ENCODE assay signal across 28 cellular contexts in the genomic region with DNA sequence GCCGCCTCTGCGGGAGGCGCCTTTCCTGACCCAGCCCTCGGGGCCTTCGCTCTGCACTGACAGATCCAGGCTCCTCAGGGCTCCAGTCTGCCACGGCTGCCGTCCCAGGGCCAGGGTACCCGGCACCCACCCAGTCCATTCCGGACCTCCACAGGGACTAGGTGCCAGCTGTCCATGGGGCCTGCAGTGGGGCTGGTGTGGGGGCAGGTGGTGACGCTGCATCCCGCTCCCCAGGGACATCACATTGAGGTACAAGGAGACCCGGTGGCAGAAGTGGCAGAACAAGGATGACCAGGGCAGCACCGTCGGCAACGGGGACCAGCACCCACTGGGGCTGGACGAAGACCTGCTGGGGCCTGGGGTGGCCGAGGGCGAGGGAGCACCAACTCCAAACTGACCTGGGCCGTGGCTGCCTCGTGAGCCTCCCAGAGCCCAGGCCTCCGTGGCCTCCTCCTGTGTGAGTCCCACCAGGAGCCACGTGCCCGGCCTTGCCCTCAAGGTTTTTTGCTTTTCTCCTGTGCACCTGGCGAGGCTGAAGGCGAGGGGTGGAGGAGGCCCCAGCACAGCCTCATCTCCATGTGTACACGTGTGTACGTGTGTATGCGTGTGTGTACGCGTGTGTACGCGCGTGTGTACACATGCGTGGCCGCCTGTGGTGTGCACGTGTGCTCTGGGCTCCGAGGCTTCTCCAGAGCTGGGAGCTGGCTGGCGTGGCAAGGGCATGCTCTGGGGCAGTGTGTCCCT. TPM values are rescaled to one million over a fixed set of nuclear protein-coding genes. Genes with fewer than 3 reads are reported as not detected.
"Had no signal": no experiment of that assay in that cellular context is flagged by ENCODE, and none has a peak within 500 bp of the region (broad histone marks: within the 10 kb centered on the region; RNA-seq: fewer than 3 reads in every experiment).

No MANE protein-coding gene starts in this region.

- H3K9me3 ChIP-seq: esophagus muscularis mucosa, heart left ventricle, right lobe of liver, stomach, thyroid gland, upper lobe of left lung had no signal

- H3K4me3 Mint-ChIP-seq: activated B cell treated with CpG ODN at 0.5 μM for 24 hours; activated CD4-positive, alpha-beta T cell treated with anti-CD3 and anti-CD28 coated beads for 36 hours; activated CD8-positive, alpha-beta memory T cell treated with anti-CD3 and anti-CD28 coated beads, Interleukin-2, amount 10 ng/mL, durations not matched to agents 7 days and 5 days; activated CD8-positive, alpha-beta T cell treated with anti-CD3 and anti-CD28 coated beads, Interleukin-2, amount 10 ng/mL, durations not matched to agents 7 days and 5 days; activated naive CD4-positive, alpha-beta T cell treated with anti-CD3 and anti-CD28 coated beads, Interleukin-2, amount 50 U/mL, for 24 hours; activated naive CD8-positive, alpha-beta T cell treated with anti-CD3 and anti-CD28 coated beads, Interleukin-2, amount 50 U/mL, for 24 hours; central memory CD8-positive, alpha-beta T cell; dendritic cell treated with granulocyte-macrophage colony-stimulating factor and Interleukin-4, amounts not matched to agents 40 ng/mL and 50 ng/mL, for 4 days; endodermal cell; memory B cell; naive thymus-derived CD8-positive, alpha-beta T cell; neural crest cell had no signal

- H3K27me3 ChIP-seq: esophagus muscularis mucosa, foreskin keratinocyte, heart left ventricle, right lobe of liver, stomach, thyroid gland, upper lobe of left lung had no signal

- H3K36me3 Mint-ChIP-seq: activated naive CD4-positive, alpha-beta T cell treated with anti-CD3 and anti-CD28 coated beads, Interleukin-2, amount 50 U/mL, for 24 hours had no signal

- ATAC-seq: activated CD4-positive, alpha-beta T cell treated with anti-CD3 and anti-CD28 coated beads for 36 hours; activated CD8-positive, alpha-beta memory T cell treated with anti-CD3 and anti-CD28 coated beads, Interleukin-2, amount 10 ng/mL, durations not matched to agents 7 days and 5 days; activated CD8-positive, alpha-beta T cell treated with anti-CD3 and anti-CD28 coated beads, Interleukin-2, amount 10 ng/mL, durations not matched to agents 7 days and 5 days; activated naive CD8-positive, alpha-beta T cell treated with anti-CD3 and anti-CD28 coated beads, Interleukin-2, amount 50 U/mL, for 24 hours; foreskin keratinocyte; heart left ventricle; naive thymus-derived CD8-positive, alpha-beta T cell; right lobe of liver had no signal

- H3K27ac Mint-ChIP-seq: activated B cell treated with CpG ODN at 0.5 μM for 24 hours; activated CD4-positive, alpha-beta T cell treated with anti-CD3 and anti-CD28 coated beads for 36 hours; activated CD8-positive, alpha-beta memory T cell treated with anti-CD3 and anti-CD28 coated beads, Interleukin-2, amount 10 ng/mL, durations not matched to agents 7 days and 5 days; activated CD8-positive, alpha-beta T cell treated with anti-CD3 and anti-CD28 coated beads, Interleukin-2, amount 10 ng/mL, durations not matched to agents 7 days and 5 days; activated naive CD4-positive, alpha-beta T cell treated with anti-CD3 and anti-CD28 coated beads, Interleukin-2, amount 50 U/mL, for 24 hours; activated naive CD8-positive, alpha-beta T cell treated with anti-CD3 and anti-CD28 coated beads, Interleukin-2, amount 50 U/mL, for 24 hours; activated T-helper 2 cell treated with anti-CD3 and anti-CD28 coated beads, Interferon-gamma antibody, Interleukin-2, Interleukin-4, amounts not matched to agents 10 μg/mL and 5 μg/mL and 100 μg/mL, durations not matched to agents 14 hours and 24 hours and 36 hours; dendritic cell treated with granulocyte-macrophage colony-stimulating factor and Interleukin-4, amounts not matched to agents 40 ng/mL and 50 ng/mL, for 4 days; endodermal cell; memory B cell; naive thymus-derived CD8-positive, alpha-beta T cell had no signal

- H3K27ac ChIP-seq: esophagus muscularis mucosa, foreskin keratinocyte, heart left ventricle, right lobe of liver, stomach, thyroid gland, upper lobe of left lung had no signal

- DNase-seq: activated B cell treated with CpG ODN at 0.5 μM for 24 hours; activated CD4-positive, alpha-beta T cell treated with anti-CD3 and anti-CD28 coated beads for 36 hours; activated CD8-positive, alpha-beta memory T cell treated with anti-CD3 and anti-CD28 coated beads, Interleukin-2, amount 10 ng/mL, durations not matched to agents 7 days and 5 days; activated CD8-positive, alpha-beta T cell treated with anti-CD3 and anti-CD28 coated beads, Interleukin-2, amount 10 ng/mL, durations not matched to agents 7 days and 5 days; activated naive CD8-positive, alpha-beta T cell treated with anti-CD3 and anti-CD28 coated beads, Interleukin-2, amount 50 U/mL, for 24 hours; activated T-cell treated with anti-CD3 and anti-CD28 coated beads, Interleukin-2, amount 50 U/mL, for 48 hours; amygdala; endodermal cell; foreskin keratinocyte; hypothalamus; midbrain; naive thymus-derived CD8-positive, alpha-beta T cell; occipital lobe; right lobe of liver; stimulated activated CD4-positive, alpha-beta T cell treated with anti-CD3 and anti-CD28 coated beads, Interleukin-4, amount 100 ng/mL, for 1 hour; stomach; T-helper 2 cell; thyroid gland had no signal

- H3K4me1 Mint-ChIP-seq: activated CD4-positive, alpha-beta T cell treated with anti-CD3 and anti-CD28 coated beads for 36 hours; activated CD8-positive, alpha-beta memory T cell treated with anti-CD3 and anti-CD28 coated beads, Interleukin-2, amount 10 ng/mL, durations not matched to agents 7 days and 5 days; activated naive CD4-positive, alpha-beta T cell treated with anti-CD3 and anti-CD28 coated beads, Interleukin-2, amount 50 U/mL, for 24 hours; activated naive CD8-positive, alpha-beta T cell treated with anti-CD3 and anti-CD28 coated beads, Interleukin-2, amount 50 U/mL, for 24 hours; central memory CD8-positive, alpha-beta T cell; endodermal cell; neural crest cell had no signal

- H3K4me1 ChIP-seq: esophagus muscularis mucosa, foreskin keratinocyte, heart left ventricle, right lobe of liver, stomach, upper lobe of left lung had no signal

- H3K27me3 Mint-ChIP-seq: activated B cell treated with CpG ODN at 0.5 μM for 24 hours; activated CD4-positive, alpha-beta T cell treated with anti-CD3 and anti-CD28 coated beads for 36 hours; activated CD8-positive, alpha-beta memory T cell treated with anti-CD3 and anti-CD28 coated beads, Interleukin-2, amount 10 ng/mL, durations not matched to agents 7 days and 5 days; activated naive CD4-positive, alpha-beta T cell treated with anti-CD3 and anti-CD28 coated beads, Interleukin-2, amount 50 U/mL, for 24 hours; activated naive CD8-positive, alpha-beta T cell treated with anti-CD3 and anti-CD28 coated beads, Interleukin-2, amount 50 U/mL, for 24 hours; central memory CD8-positive, alpha-beta T cell; dendritic cell treated with granulocyte-macrophage colony-stimulating factor and Interleukin-4, amounts not matched to agents 40 ng/mL and 50 ng/mL, for 4 days; memory B cell; naive thymus-derived CD8-positive, alpha-beta T cell had no signal

- H3K9me3 Mint-ChIP-seq: activated B cell treated with CpG ODN at 0.5 μM for 24 hours; activated naive CD4-positive, alpha-beta T cell treated with anti-CD3 and anti-CD28 coated beads, Interleukin-2, amount 50 U/mL, for 24 hours; activated naive CD8-positive, alpha-beta T cell treated with anti-CD3 and anti-CD28 coated beads, Interleukin-2, amount 50 U/mL, for 24 hours; activated T-helper 2 cell treated with anti-CD3 and anti-CD28 coated beads, Interferon-gamma antibody, Interleukin-2, Interleukin-4, amounts not matched to agents 10 μg/mL and 5 μg/mL and 100 μg/mL, durations not matched to agents 14 hours and 24 hours and 36 hours; central memory CD8-positive, alpha-beta T cell; dendritic cell treated with granulocyte-macrophage colony-stimulating factor and Interleukin-4, amounts not matched to agents 40 ng/mL and 50 ng/mL, for 4 days; endodermal cell; memory B cell; naive thymus-derived CD8-positive, alpha-beta T cell; neural crest cell had no signal

- H3K4me3 ChIP-seq: esophagus muscularis mucosa, heart left ventricle, right lobe of liver, stomach, thyroid gland, upper lobe of left lung had no signal

RNA-seq across cellular contexts. Expression of a gene that starts 48.5 kb away (rescaled TPM):
- total RNA-seq: neural crest cell, occipital lobe, skeletal muscle tissue had no signal
